In genomic region chr3:157115069-157116006, GRCh38 we compare ENCODE assay signal across 1 cellular context.
TF ChIP-seq lines count a peak whose summit lies in the region.

No MANE protein-coding gene starts in this region.

TF ChIP-seq in K562, 482 proteins besides CTCF, POLR2A, EP300 and RAD21 (continued from another document and continues in another):
- TF ChIP-seq AFF1 (IDR thresholded peaks at IDR 0.05; ENCODE audit: low read depth in 1 of 2, partially characterized antibody in 2 of 2) (peak in 1 of 2 experiments; percentile 62), HINFP (tag; conservative IDR thresholded peaks at IDR 0.05; ENCODE audit: low read depth) (peak; percentile 68), ARID3A (IDR thresholded peaks at IDR 0.05; ENCODE audit: borderline replicate concordance, low read depth, low read length) (no peak), FOXA3 (CRISPR knock-in tag; conservative IDR thresholded peaks at IDR 0.05 in 1 of 2, IDR thresholded peaks at IDR 0.05 in 1 of 2) (peak in 1 of 2 experiments; percentile 46; a peak in 2 of 4 replicates), ATF4 (CRISPR knock-in tag; IDR thresholded peaks at IDR 0.05) (peak; percentile 41; the same call in 1 of the 2 replicates), ILK (tag; IDR thresholded peaks at IDR 0.05; ENCODE audit: borderline replicate concordance, low read depth) (peak; percentile 13; the same call in 1 of the 2 replicates), ZNF263 (CRISPR knock-in tag; IDR thresholded peaks at IDR 0.05; ENCODE audit: borderline replicate concordance) (peak; percentile 15; the same call in 1 of the 2 replicates), RBFOX2 (IDR thresholded peaks at IDR 0.05; ENCODE audit: low read depth, low read length) (peak; percentile 28; the same call in 1 of the 2 replicates), ZNF165 (CRISPR knock-in tag; IDR thresholded peaks at IDR 0.05; ENCODE audit: borderline replicate concordance) (0 out of 2 replicates have a peak, but pooled peaks have one; percentile 24), ARID1B (IDR thresholded peaks at IDR 0.05) (peak; percentile 71), YY1 (IDR thresholded peaks at IDR 0.05; ENCODE audit: borderline replicate concordance in 1 of 3, control insufficient read depth in 1 of 3, extremely low read depth in 1 of 3, insufficient read depth in 3 of 3, insufficient read length in 1 of 3, insufficient replicate concordance in 2 of 3, low read depth in 1 of 3, low read length in 2 of 3) (peak in 1 of 3 experiments; percentile 90), RBM15 (IDR thresholded peaks at IDR 0.05; ENCODE audit: insufficient read depth, low read length) (no peak), ZNF347 (CRISPR knock-in tag; IDR thresholded peaks at IDR 0.05; ENCODE audit: low read depth) (no peak), ZNF398 (CRISPR knock-in tag; IDR thresholded peaks at IDR 0.05) (no peak), ZKSCAN3 (CRISPR knock-in tag; IDR thresholded peaks at IDR 0.05) (no peak), MECOM (CRISPR knock-in tag; IDR thresholded peaks at IDR 0.05) (0 out of 2 replicates have a peak, but pooled peaks have one; percentile 24), MEF2D (tag; conservative IDR thresholded peaks at IDR 0.05; ENCODE audit: low read depth) (peak; percentile 97), ZNF175 (CRISPR knock-in tag; IDR thresholded peaks at IDR 0.05; ENCODE audit: low read depth) (no peak; the same call in none of the 2 replicates), KAT7 (CRISPR knock-in tag; IDR thresholded peaks at IDR 0.05; ENCODE audit: borderline replicate concordance) (0 out of 2 replicates have a peak, but pooled peaks have one; percentile 15), NR1H2 (CRISPR knock-in tag; IDR thresholded peaks at IDR 0.05) (peak; percentile 99), NR4A1 (CRISPR knock-in tag; IDR thresholded peaks at IDR 0.05) (no peak), NR4A1 (tag; IDR thresholded peaks at IDR 0.05) (peak; percentile 86; the same call in 1 of the 2 replicates), PKNOX1 (IDR thresholded peaks at IDR 0.05) (peak; percentile 52), MTA3 (IDR thresholded peaks at IDR 0.05; ENCODE audit: borderline replicate concordance) (0 out of 2 replicates have a peak, but pooled peaks have one; percentile 61), ATF3 (IDR thresholded peaks at IDR 0.05) (peak; percentile 42; the same call in 1 of the 2 replicates), ATF3 (CRISPR knock-in tag; conservative IDR thresholded peaks at IDR 0.05) (no peak), TBP (optimal IDR thresholded peaks at IDR 0.05; ENCODE audit: low read depth, low read length) (peak; percentile 29), LCOR (CRISPR knock-in tag; IDR thresholded peaks at IDR 0.05) (peak; percentile 55; the same call in 1 of the 2 replicates), MAZ (CRISPR knock-in tag; conservative IDR thresholded peaks at IDR 0.05 in 1 of 2, IDR thresholded peaks at IDR 0.05 in 1 of 2) (peak in 1 of 2 experiments; percentile 73; a peak in 2 of 4 replicates), MEIS2 (IDR thresholded peaks at IDR 0.05; ENCODE audit: partially characterized antibody) (peak; percentile 73), POLR2B (IDR thresholded peaks at IDR 0.05; ENCODE audit: low read depth, partially characterized antibody) (peak; percentile 34), ZNF592 (IDR thresholded peaks at IDR 0.05) (peak; percentile 96), HMBOX1 (IDR thresholded peaks at IDR 0.05) (peak; percentile 86), SRF (CRISPR knock-in tag; IDR thresholded peaks at IDR 0.05) (peak in 1 of 2 experiments; percentile 12; a peak in 1 of 4 replicates), TEAD4 (IDR thresholded peaks at IDR 0.05; ENCODE audit: low read length) (peak; percentile 53; the same call in 1 of the 2 replicates), TEAD4 (CRISPR knock-in tag; IDR thresholded peaks at IDR 0.05; ENCODE audit: borderline replicate concordance) (no peak), CHCHD3 (CRISPR knock-in tag; IDR thresholded peaks at IDR 0.05) (no peak), ZNF124 (CRISPR knock-in tag; IDR thresholded peaks at IDR 0.05) (no peak), DPF2 (IDR thresholded peaks at IDR 0.05) (peak; percentile 71), ZC3H11A (IDR thresholded peaks at IDR 0.05; ENCODE audit: low read depth, low read length) (no peak), NFRKB (IDR thresholded peaks at IDR 0.05; ENCODE audit: low read depth) (peak; percentile 88; the same call in 1 of the 2 replicates), HSF4 (CRISPR knock-in tag; IDR thresholded peaks at IDR 0.05; ENCODE audit: borderline replicate concordance) (peak; percentile 54; the same call in 1 of the 2 replicates), ZNF12 (CRISPR knock-in tag; IDR thresholded peaks at IDR 0.05) (no peak), KDM5B (IDR thresholded peaks at IDR 0.05; ENCODE audit: insufficient replicate concordance, low read depth, low read length) (peak; percentile 51), TAF9B (IDR thresholded peaks at IDR 0.05; ENCODE audit: partially characterized antibody) (peak; percentile 39), ETV6 (IDR thresholded peaks at IDR 0.05; ENCODE audit: borderline replicate concordance in 1 of 2, low read depth in 2 of 2, low read length in 1 of 2) (0 out of 4 replicates have a peak, but pooled peaks of 1 of the 2 experiments have one; percentile 20), ETV6 (CRISPR knock-in tag; IDR thresholded peaks at IDR 0.05; ENCODE audit: borderline replicate concordance) (no peak)
